In genomic region chr18:59579509-59579908, GRCh38 we compare ENCODE assay signal across 25 cellular contexts.
A peak's percentile ranks its signal among the peaks of the same experiment; 100 is the strongest.
DNase-seq lines count a peak whose midpoint lies in the region; ATAC-seq and TF ChIP-seq lines count a peak whose summit lies in the region.
"Had no signal": no experiment of that assay in that cellular context is flagged by ENCODE, and none has a peak within 500 bp of the region (broad histone marks: within the 10 kb centered on the region; RNA-seq: fewer than 3 reads in every experiment).

No MANE protein-coding gene starts in this region.

- no peaks in the 10 kb centered on the region for H3K36me3 ChIP-seq in left ventricle myocardium inferior
- no peaks in the 10 kb centered on the region for H3K36me3 ChIP-seq in GM23338 (ENCODE audit: insufficient read depth)
- H3K36me3 ChIP-seq: BE2C, BLaER1 had no signal

- intact Hi-C loops in Right ventricle myocardium superior (cut with DNase I) (no loop called here), left ventricle myocardium inferior (cut with micrococcal nuclease) (no loop called here)

- H3K4me2 ChIP-seq in GM23338 = no peak overlapping the region
- H3K4me2 ChIP-seq: BLaER1 had no signal

- DNase-seq in Right ventricle myocardium superior (no peak), left ventricle myocardium inferior (no peak), GM23338 (ENCODE audit: low spot score) (no peak), LNCaP clone FGC (ENCODE audit: low read depth) (peak; percentile 25)
- DNase-seq in activated CD8-positive, alpha-beta memory T cell treated with anti-CD3 and anti-CD28 coated beads, Interleukin-2, amount 50 U/mL, for 48 hours = no peak
- DNase-seq in activated T-cell treated with anti-CD3 and anti-CD28 coated beads, Interleukin-2, amount 50 U/mL, for 1 hour = no peak
- DNase-seq: 8988T; ACHN; BE2C; C1 segment of cervical spinal cord; CD4-positive, alpha-beta memory T cell; CD4-positive, CD25-positive, alpha-beta regulatory T cell; CD8-positive, alpha-beta memory T cell; COR-L47; DMS 273 treated with DMSO at 0.1 percent for 48 hours; DMS153; DMS53; DMS79; DND-41; EL; GDM1 had no signal

- H3K4me1 Mint-ChIP-seq in GM23338 (peaks cover 7% of the 10 kb centered on the region; the same call in 2 of the 3 replicates), nephron (peaks cover 45% of the 10 kb centered on the region)
- H3K4me1 Mint-ChIP-seq: CD14-positive monocyte; CD4-positive, alpha-beta memory T cell; CD8-positive, alpha-beta memory T cell had no signal

- H3K4me3 Mint-ChIP-seq in GM23338 = no peak overlapping the region
- no peak overlapping the region for H3K4me3 Mint-ChIP-seq in nephron
- H3K4me3 Mint-ChIP-seq: CD14-positive monocyte; CD4-positive, alpha-beta memory T cell; CD4-positive, CD25-positive, alpha-beta regulatory T cell; CD8-positive, alpha-beta memory T cell had no signal

- 0 out of 2 replicates have a peak overlapping the region, but pooled peaks have one; percentile 10 for H2AFZ ChIP-seq in GM23338

- peaks cover 2% of the 10 kb centered on the region for H3K27me3 Mint-ChIP-seq in GM23338 (ENCODE audit: insufficient read depth, low read depth, poor library complexity)
- peaks cover 4% of the 10 kb centered on the region for H3K27me3 Mint-ChIP-seq in nephron (ENCODE audit: low read depth)
- H3K27me3 Mint-ChIP-seq: CD4-positive, alpha-beta memory T cell; CD4-positive, CD25-positive, alpha-beta regulatory T cell had no signal

- no peaks in the 10 kb centered on the region for H4K20me1 ChIP-seq in GM23338 (replicated peaks; ENCODE audit: insufficient read depth)
- H4K20me1 ChIP-seq: BLaER1 had no signal

- no peaks in the 10 kb centered on the region for H3K9me3 ChIP-seq in left ventricle myocardium inferior (replicated peaks)
- H3K9me3 ChIP-seq: BE2C, BLaER1 had no signal

- H3K9me2 ChIP-seq in GM23338 (ENCODE audit: insufficient read depth) = no peaks in the 10 kb centered on the region

- TF ChIP-seq CTCF in left ventricle myocardium inferior (IDR thresholded peaks at IDR 0.05; ENCODE audit: borderline replicate concordance) (no peak), GM23338 (conservative IDR thresholded peaks at IDR 0.05; ENCODE audit: low read depth in 2 of 2) (no peak), LNCaP clone FGC (IDR thresholded peaks at IDR 0.05; ENCODE audit: control insufficient read depth, extremely low read depth, insufficient read depth) (no peak), nephron (IDR thresholded peaks at IDR 0.05; ENCODE audit: unreplicated experiment in 3 of 3) (no peak)

- H3K27me3 ChIP-seq in left ventricle myocardium inferior (ENCODE audit: low read depth) (no peaks in the 10 kb centered on the region), GM23338 (ENCODE audit: insufficient read depth) (no peaks in the 10 kb centered on the region)
- H3K27me3 ChIP-seq: BE2C, BLaER1 had no signal

- peak; percentile 58 for ATAC-seq in Right ventricle myocardium superior (ENCODE audit: poor library complexity)
- no peak for ATAC-seq in GM23338
- ATAC-seq: GM12878 had no signal

- no peak overlapping the region for H3K27ac ChIP-seq in left ventricle myocardium inferior (replicated peaks)
- no peak overlapping the region for H3K27ac ChIP-seq in GM23338 (ENCODE audit: low read depth)
- H3K27ac ChIP-seq: BLaER1 had no signal

- peaks cover 9% of the 10 kb centered on the region for H3K4me1 ChIP-seq in left ventricle myocardium inferior
- no peaks in the 10 kb centered on the region for H3K4me1 ChIP-seq in GM23338 (ENCODE audit: insufficient read depth)
- H3K4me1 ChIP-seq: BE2C, BLaER1 had no signal

- H3K27ac Mint-ChIP-seq in GM23338 (no peak overlapping the region), nephron (peak overlapping the region; percentile 11 to 17 (median 13))
- H3K27ac Mint-ChIP-seq: CD14-positive monocyte; CD4-positive, alpha-beta memory T cell; CD4-positive, CD25-positive, alpha-beta regulatory T cell; CD8-positive, alpha-beta memory T cell had no signal

- H3K36me3 Mint-ChIP-seq in GM23338 (ENCODE audit: low read depth) (no peaks in the 10 kb centered on the region), nephron (ENCODE audit: low read depth) (peaks cover 4% of the 10 kb centered on the region)
- H3K36me3 Mint-ChIP-seq: CD14-positive monocyte; CD4-positive, alpha-beta memory T cell; CD4-positive, CD25-positive, alpha-beta regulatory T cell; CD8-positive, alpha-beta memory T cell had no signal

- H3K9me3 Mint-ChIP-seq in GM23338 (no peaks in the 10 kb centered on the region), nephron (peaks cover under 1% of the 10 kb centered on the region)

- H3K4me3 ChIP-seq in left ventricle myocardium inferior = no peak overlapping the region
- H3K4me3 ChIP-seq in GM23338 = no peak overlapping the region
- no peak overlapping the region for H3K4me3 ChIP-seq in LNCaP clone FGC (ENCODE audit: low read depth, low read length)
- H3K4me3 ChIP-seq: BLaER1, GM12878 had no signal

- no peaks in the 10 kb centered on the region for H3K79me2 ChIP-seq in GM23338 (replicated peaks; ENCODE audit: insufficient read depth)

- no peaks in the 10 kb centered on the region for H3F3A ChIP-seq in GM23338 (replicated peaks; ENCODE audit: low read depth)

TF ChIP-seq in GM23338, 12 proteins besides CTCF, POLR2A, EP300 and RAD21 (continues in another document):
- TF ChIP-seq ZNF114 (CRISPR knock-in tag; IDR thresholded peaks at IDR 0.05) = no peak
- TF ChIP-seq JUNB (IDR thresholded peaks at IDR 0.05; ENCODE audit: unreplicated experiment) = no peak
- TF ChIP-seq EZH2phosphoT487 (IDR thresholded peaks at IDR 0.05; ENCODE audit: unreplicated experiment) = no peak
- TF ChIP-seq POLR2AphosphoS5 (IDR thresholded peaks at IDR 0.05; ENCODE audit: low read depth) = no peak
- no peak for TF ChIP-seq ZNF462 (CRISPR knock-in tag; IDR thresholded peaks at IDR 0.05)
